In the genomic region with DNA sequence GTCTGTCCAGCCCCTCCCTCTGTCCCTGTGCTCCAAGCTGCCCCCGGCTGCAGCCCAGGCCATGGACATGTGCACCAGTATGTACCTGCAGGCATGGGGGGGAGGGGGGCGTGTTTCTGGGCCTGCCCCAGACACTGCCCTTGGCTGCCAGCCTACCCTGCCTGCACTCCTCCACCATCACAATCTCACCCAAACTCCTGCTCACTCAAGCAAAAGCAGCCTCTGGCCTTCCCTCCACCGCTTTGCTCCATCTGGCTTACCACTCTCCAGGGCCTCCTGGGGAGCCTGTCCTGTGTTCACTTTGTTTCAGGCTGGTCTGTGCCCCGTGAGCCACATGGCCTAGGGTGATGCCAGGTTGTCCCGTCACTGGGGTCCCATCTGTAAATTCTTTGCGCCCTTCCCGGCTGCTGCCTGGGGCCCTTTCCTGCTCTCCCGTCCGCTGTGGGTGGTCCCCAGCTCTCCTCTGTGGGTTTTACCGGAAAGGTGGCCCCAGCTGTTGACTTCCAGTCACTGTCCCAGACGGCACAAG, we compare ENCODE assay signal across 19 cellular contexts. TPM values are rescaled to one million over a fixed set of nuclear protein-coding genes. Genes with fewer than 3 reads are reported as not detected.
DNase-seq lines count a peak whose midpoint lies in the region; ATAC-seq lines count a peak whose summit lies in the region.
"Had no signal": no experiment of that assay in that cellular context is flagged by ENCODE, and none has a peak within 500 bp of the region (broad histone marks: within the 10 kb centered on the region; RNA-seq: fewer than 3 reads in every experiment).

No MANE protein-coding gene starts in this region.

- H3K27me3 ChIP-seq in right cardiac atrium (ENCODE audit: control insufficient read depth, insufficient read depth): no peaks in the 10 kb centered on the region
- no peaks in the 10 kb centered on the region for H3K27me3 ChIP-seq in aorta (ENCODE audit: control insufficient read depth in 1 of 2, insufficient read depth in 2 of 2, low read length in 1 of 2)
- H3K27me3 ChIP-seq: gastrocnemius medialis, testis had no signal

- no peaks in the 10 kb centered on the region for H3K9me3 ChIP-seq in right cardiac atrium (ENCODE audit: control insufficient read depth, low read length)
- H3K9me3 ChIP-seq in aorta (ENCODE audit: control insufficient read depth, low read length): no peaks in the 10 kb centered on the region
- H3K9me3 ChIP-seq: gastrocnemius medialis, testis had no signal

- no peak for ATAC-seq in activated CD8-positive, alpha-beta memory T cell treated with anti-CD3 and anti-CD28 coated beads, Interleukin-2, amount 10 ng/mL, durations not matched to agents 7 days and 5 days
- ATAC-seq in right cardiac atrium (no peak), GM21381 (IDR thresholded peaks at IDR 0.05; ENCODE audit: unreplicated experiment) (no peak), aorta (ENCODE audit: low FRiP score) (no peak)
- no peak for ATAC-seq in stimulated activated naive B cell treated with anti-CD40 and anti-IgM and Interleukin-4, amounts not matched to agents 10 μg/mL and 1 μg/mL and 100 μg/mL, for 72 hours (replicated peaks)

- H3K36me3 Mint-ChIP-seq in activated CD8-positive, alpha-beta memory T cell treated with anti-CD3 and anti-CD28 coated beads, Interleukin-2, amount 10 ng/mL, durations not matched to agents 7 days and 5 days: peaks cover 10% of the 10 kb centered on the region
- peaks cover 66 to 76% of the 10 kb centered on the region in 2 donors for H3K36me3 Mint-ChIP-seq in stimulated activated naive B cell treated with anti-CD40 and anti-IgM and Interleukin-4, amounts not matched to agents 10 μg/mL and 1 μg/mL and 100 μg/mL, for 72 hours

- CTCF ChIA-PET in activated CD8-positive, alpha-beta memory T cell treated with anti-CD3 and anti-CD28 coated beads, Interleukin-2, amount 10 ng/mL, durations not matched to agents 7 days and 5 days (lab: Charles Lee): interaction anchor here (1.4 to 13.5 kb wide), 2 partner anchors 9 to 32 kb away, joined by 4 to 171 read pairs; partner anchors contain the start of gene PPIF

- peaks cover 35% of the 10 kb centered on the region for H3K4me1 Mint-ChIP-seq in activated CD8-positive, alpha-beta memory T cell treated with anti-CD3 and anti-CD28 coated beads, Interleukin-2, amount 10 ng/mL, durations not matched to agents 7 days and 5 days
- H3K4me1 Mint-ChIP-seq in stimulated activated naive B cell treated with anti-CD40 and anti-IgM and Interleukin-4, amounts not matched to agents 10 μg/mL and 1 μg/mL and 100 μg/mL, for 72 hours: peaks cover 42 to 56% of the 10 kb centered on the region in 2 donors

- no peak overlapping the region for H3K4me3 Mint-ChIP-seq in activated CD8-positive, alpha-beta memory T cell treated with anti-CD3 and anti-CD28 coated beads, Interleukin-2, amount 10 ng/mL, durations not matched to agents 7 days and 5 days
- no peak overlapping the region for H3K4me3 Mint-ChIP-seq in stimulated activated naive B cell treated with anti-CD40 and anti-IgM and Interleukin-4, amounts not matched to agents 10 μg/mL and 1 μg/mL and 100 μg/mL, for 72 hours
- H3K4me3 Mint-ChIP-seq: activated naive CD4-positive, alpha-beta T cell treated with anti-CD3 and anti-CD28 coated beads, Interleukin-2, amount 50 U/mL, for 24 hours; activated T-cell treated with anti-CD3 and anti-CD28 coated beads, Interleukin-2, amount 50 U/mL, for 24 hours had no signal

- no peaks in the 10 kb centered on the region for H3K27me3 Mint-ChIP-seq in activated CD8-positive, alpha-beta memory T cell treated with anti-CD3 and anti-CD28 coated beads, Interleukin-2, amount 10 ng/mL, durations not matched to agents 7 days and 5 days
- H3K27me3 Mint-ChIP-seq in stimulated activated naive B cell treated with anti-CD40 and anti-IgM and Interleukin-4, amounts not matched to agents 10 μg/mL and 1 μg/mL and 100 μg/mL, for 72 hours: no peaks in the 10 kb centered on the region
- H3K27me3 Mint-ChIP-seq: activated naive CD4-positive, alpha-beta T cell treated with anti-CD3 and anti-CD28 coated beads, Interleukin-2, amount 50 U/mL, for 24 hours; activated T-cell treated with anti-CD3 and anti-CD28 coated beads, Interleukin-2, amount 50 U/mL, for 24 hours had no signal

- intact Hi-C loops in right cardiac atrium (cut with DNase I) (no loop called here), aorta (cut with DNase I) (no loop called here)

- H3K4me3 ChIP-seq in right cardiac atrium (ENCODE audit: low read length) (no peak overlapping the region), aorta (ENCODE audit: low read length in 2 of 2) (no peak overlapping the region)
- H3K4me3 ChIP-seq: gastrocnemius medialis, testis had no signal

- no peak for DNase-seq in activated CD8-positive, alpha-beta memory T cell treated with anti-CD3 and anti-CD28 coated beads, Interleukin-2, amount 10 ng/mL, durations not matched to agents 7 days and 5 days
- no peak for DNase-seq in activated CD8-positive, alpha-beta memory T cell treated with anti-CD3 and anti-CD28 coated beads, Interleukin-2, amount 50 U/mL, for 4 hours
- DNase-seq in NCI-H446 (lab: John Stamatoyannopoulos, UW) (peak; percentile 27 to 74), right cardiac atrium (peak in 2 of 3 donors; percentile 14 to 64), NCI-H526 (lab: John Stamatoyannopoulos, UW) (no peak), aorta (no peak)
- DNase-seq in stimulated activated naive B cell treated with anti-CD40 and anti-IgM and Interleukin-4, amounts not matched to agents 10 μg/mL and 1 μg/mL and 100 μg/mL, for 72 hours: no peak
- DNase-seq: activated T-cell treated with anti-CD3 and anti-CD28 coated beads, Interleukin-2, amount 50 U/mL, for 24 hours; cortex of kidney; NCI-H1436 treated with DMSO at 0.1 percent for 48 hours; NCI-H345; NK-92 treated with Interleukin-12 subunit alpha and Interleukin-12 subunit beta, amount 100 ng/mL, for 24 hours; stimulated activated CD4-positive, alpha-beta T cell treated with anti-CD3 and anti-CD28 coated beads, Interleukin-4, amount 100 ng/mL, for 24 hours; testis had no signal

- H3K27ac Mint-ChIP-seq in activated CD8-positive, alpha-beta memory T cell treated with anti-CD3 and anti-CD28 coated beads, Interleukin-2, amount 10 ng/mL, durations not matched to agents 7 days and 5 days: peak overlapping the region; percentile 30
- H3K27ac Mint-ChIP-seq in stimulated activated naive B cell treated with anti-CD40 and anti-IgM and Interleukin-4, amounts not matched to agents 10 μg/mL and 1 μg/mL and 100 μg/mL, for 72 hours: peak overlapping the region; percentile 82
- H3K27ac Mint-ChIP-seq: activated naive CD4-positive, alpha-beta T cell treated with anti-CD3 and anti-CD28 coated beads, Interleukin-2, amount 50 U/mL, for 24 hours; activated T-cell treated with anti-CD3 and anti-CD28 coated beads, Interleukin-2, amount 50 U/mL, for 24 hours had no signal

- peaks cover 6% of the 10 kb centered on the region for H3K4me1 ChIP-seq in right cardiac atrium (ENCODE audit: control insufficient read depth, insufficient read depth, low read length)
- H3K4me1 ChIP-seq in aorta (ENCODE audit: control insufficient read depth in 1 of 2, insufficient read depth in 2 of 2, low read length in 2 of 2): no peaks in the 10 kb centered on the region
- H3K4me1 ChIP-seq: parathyroid adenoma, testis had no signal

- H3K27ac ChIP-seq in right cardiac atrium (ENCODE audit: low read length) (no peak overlapping the region), aorta (ENCODE audit: low read depth in 1 of 2, low read length in 2 of 2) (no peak overlapping the region)
- H3K27ac ChIP-seq: C4-2B, gastrocnemius medialis, parathyroid adenoma, testis had no signal

- 82% methylated on average over 11 of the region's 11 CpGs for WGBS in right cardiac atrium
- 88 to 91% methylated on average over 11 of the region's 11 CpGs for WGBS in aorta, 2 donors

- H3K36me3 ChIP-seq in aorta (ENCODE audit: control insufficient read depth in 1 of 2, insufficient read depth in 2 of 2, low read length in 1 of 2): peaks cover 0 to 4% of the 10 kb centered on the region in 2 donors

- H3K9me3 Mint-ChIP-seq in activated CD8-positive, alpha-beta memory T cell treated with anti-CD3 and anti-CD28 coated beads, Interleukin-2, amount 10 ng/mL, durations not matched to agents 7 days and 5 days (ENCODE audit: low read depth): peaks cover 2% of the 10 kb centered on the region
- H3K9me3 Mint-ChIP-seq in stimulated activated naive B cell treated with anti-CD40 and anti-IgM and Interleukin-4, amounts not matched to agents 10 μg/mL and 1 μg/mL and 100 μg/mL, for 72 hours: peaks cover 0 to 4% of the 10 kb centered on the region in 2 donors

RNA-seq across cellular contexts. Expression of gene PPIF, which starts 33.3 kb away (rescaled TPM):
- 100 to 1,000 TPM; 119 to 144 TPM for total RNA-seq in activated CD8-positive, alpha-beta memory T cell treated with anti-CD3 and anti-CD28 coated beads, Interleukin-2, amount 10 ng/mL, durations not matched to agents 7 days and 5 days
- total RNA-seq in right cardiac atrium: 100 to 1,000 TPM in 3 of 4 donors, 10 to 100 TPM in 1; 91.8 to 121 (median 110) TPM
- 97.7 TPM for polyA plus RNA-seq in right cardiac atrium
- total RNA-seq in aorta: 10 to 100 TPM; 16.8 to 21.2 TPM
- polyA plus RNA-seq in aorta: 10 to 100 TPM in 1 of 2 donors, 1 to 10 TPM in 1; 9.0 to 11.1 TPM

Comparison
In these comparisons a context has a peak if more than half of its experiments do, and no peak if none do; other contexts are left out.
1. DNase-seq: peak in NCI-H446 (2 of 2) and right cardiac atrium (2 of 3); none in activated CD8-positive, alpha-beta memory T cell treated with anti-CD3 and anti-CD28 coated beads, Interleukin-2, amount 10 ng/mL, durations not matched to agents 7 days and 5 days (single experiment), activated CD8-positive, alpha-beta memory T cell treated with anti-CD3 and anti-CD28 coated beads, Interleukin-2, amount 50 U/mL, for 4 hours (single experiment), stimulated activated naive B cell treated with anti-CD40 and anti-IgM and Interleukin-4, amounts not matched to agents 10 μg/mL and 1 μg/mL and 100 μg/mL, for 72 hours (single experiment), NCI-H526 (0 of 2) and aorta (0 of 2).
2. RNA of gene PPIF, which starts 33.3 kb away (total RNA-seq): 119 to 144 TPM in activated CD8-positive, alpha-beta memory T cell treated with anti-CD3 and anti-CD28 coated beads, Interleukin-2, amount 10 ng/mL, durations not matched to agents 7 days and 5 days and 91.8 to 121 TPM in right cardiac atrium; 16.8 to 21.2 TPM in aorta; every median in the first group is over 4 times any median in the second.